In genomic region chr7:26197153-26198115, GRCh38 we compare ENCODE assay signal across 8 cellular contexts. TPM values are rescaled to one million over a fixed set of nuclear protein-coding genes. Genes with fewer than 3 reads are reported as not detected.
DNase-seq lines count a peak whose midpoint lies in the region; ATAC-seq and TF ChIP-seq lines count a peak whose summit lies in the region.

No MANE protein-coding gene starts in this region.

- peaks cover 51% of the 10 kb centered on the region for H3K4me1 Mint-ChIP-seq in activated naive CD4-positive, alpha-beta T cell treated with anti-CD3 and anti-CD28 coated beads, Interleukin-2, amount 10 ng/mL, durations not matched to agents 7 days and 5 days
- peaks cover 73 to 74% of the 10 kb centered on the region in 2 donors for H3K4me1 Mint-ChIP-seq in immature natural killer cell

- no peak for TF ChIP-seq EP300 in tibial nerve (IDR thresholded peaks at IDR 0.05)

- no peaks in the 10 kb centered on the region for H3K27me3 ChIP-seq in tibial nerve

- no peak for ATAC-seq in GM19328 (IDR thresholded peaks at IDR 0.05; ENCODE audit: unreplicated experiment)
- ATAC-seq in HG03045 (IDR thresholded peaks at IDR 0.05; ENCODE audit: unreplicated experiment) = no peak

- DNase-seq in activated naive CD4-positive, alpha-beta T cell treated with anti-CD3 and anti-CD28 coated beads, Interleukin-2, amount 10 ng/mL, durations not matched to agents 7 days and 5 days = no peak
- no peak for DNase-seq in activated naive CD4-positive, alpha-beta T cell (lab: John Stamatoyannopoulos, UW)
- peak in 2 of 3 donors; percentile 25 to 28 for DNase-seq in immature natural killer cell
- DNase-seq in tibial nerve (ENCODE audit: low spot score in 2 of 2) = no peak
- no peak for DNase-seq in DMS 273 (lab: John Stamatoyannopoulos, UW; ENCODE audit: unreplicated experiment)

- H3K27ac Mint-ChIP-seq in activated naive CD4-positive, alpha-beta T cell treated with anti-CD3 and anti-CD28 coated beads, Interleukin-2, amount 10 ng/mL, durations not matched to agents 7 days and 5 days = peak overlapping the region; percentile 100
- H3K27ac Mint-ChIP-seq in immature natural killer cell = peak overlapping the region; percentile 96 to 100 (median 100)

- no peaks in the 10 kb centered on the region for H3K9me3 Mint-ChIP-seq in activated naive CD4-positive, alpha-beta T cell treated with anti-CD3 and anti-CD28 coated beads, Interleukin-2, amount 10 ng/mL, durations not matched to agents 7 days and 5 days
- H3K9me3 Mint-ChIP-seq in immature natural killer cell = peaks cover 0 to 4% (median 0%) of the 10 kb centered on the region in 6 donors

- peak overlapping the region; percentile 99 for H3K4me3 Mint-ChIP-seq in activated naive CD4-positive, alpha-beta T cell treated with anti-CD3 and anti-CD28 coated beads, Interleukin-2, amount 10 ng/mL, durations not matched to agents 7 days and 5 days
- H3K4me3 Mint-ChIP-seq in immature natural killer cell = peak overlapping the region; percentile 98 to 100 (median 100)

- peaks cover 15% of the 10 kb centered on the region for H3K27me3 Mint-ChIP-seq in activated naive CD4-positive, alpha-beta T cell treated with anti-CD3 and anti-CD28 coated beads, Interleukin-2, amount 10 ng/mL, durations not matched to agents 7 days and 5 days
- H3K27me3 Mint-ChIP-seq in immature natural killer cell (ENCODE audit: low read depth in 3 of 3) = peaks cover 49 to 66% (median 66%) of the 10 kb centered on the region in 3 donors

- TF ChIP-seq CTCF in WI38 (IDR thresholded peaks at IDR 0.05; ENCODE audit: low read depth, low read length) (no peak), tibial nerve (IDR thresholded peaks at IDR 0.05) (no peak)

- CTCF ChIA-PET in activated naive CD4-positive, alpha-beta T cell treated with anti-CD3 and anti-CD28 coated beads, Interleukin-2, amount 10 ng/mL, durations not matched to agents 7 days and 5 days (lab: Charles Lee) = interaction anchor here (0.6 to 5.3 kb wide), 13 partner anchors 8 to 304 kb away, joined by 3 to 52 read pairs (median 5); partner anchors contain the start of genes NFE2L3 and SNX10

- peak overlapping the region; percentile 98 to 100 (median 100) for H3K27ac ChIP-seq in tibial nerve

- WGBS in tibial nerve, 2 donors = 5 to 7% methylated on average over 5 of the region's 5 CpGs

- no peaks in the 10 kb centered on the region for H3K9me3 ChIP-seq in tibial nerve

- H3K36me3 Mint-ChIP-seq in activated naive CD4-positive, alpha-beta T cell treated with anti-CD3 and anti-CD28 coated beads, Interleukin-2, amount 10 ng/mL, durations not matched to agents 7 days and 5 days = peaks cover 73% of the 10 kb centered on the region
- H3K36me3 Mint-ChIP-seq in immature natural killer cell = peaks cover 52 to 66% (median 60%) of the 10 kb centered on the region in 3 donors

- TF ChIP-seq POLR2A in tibial nerve (IDR thresholded peaks at IDR 0.05) = no peak

- H3K4me3 ChIP-seq in WI38 (ENCODE audit: low read depth, low read length) = peak overlapping the region; percentile 100
- H3K4me3 ChIP-seq in tibial nerve = peak overlapping the region; percentile 81 to 95 (median 94)

- peaks cover 0 to 54% (median 52%) of the 10 kb centered on the region in 4 donors for H3K4me1 ChIP-seq in tibial nerve

- peaks cover 0 to 49% (median 0%) of the 10 kb centered on the region in 3 donors for H3K36me3 ChIP-seq in tibial nerve

RNA-seq across cellular contexts. Expression of gene HNRNPA2B1, which starts 3.1 kb away (rescaled TPM):
- polyA plus RNA-seq in immature natural killer cell = 100 to 1,000 TPM; 442 to 823 (median 643) TPM
- 100 to 1,000 TPM; 184 to 306 (median 234) TPM for total RNA-seq in tibial nerve

RNA-seq across cellular contexts. Expression of gene CBX3, which starts 4.1 kb away (rescaled TPM):
- polyA plus RNA-seq in immature natural killer cell = 100 to 1,000 TPM in 2 of 3 donors, 10 to 100 TPM in 1; 86.1 to 121 (median 103) TPM
- total RNA-seq in tibial nerve = 100 to 1,000 TPM in 1 of 4 donors, 10 to 100 TPM in 3; 61.7 to 109 (median 77.7) TPM

RNA-seq across cellular contexts. Expression of gene NFE2L3, which starts 45.4 kb away (rescaled TPM):
- polyA plus RNA-seq in immature natural killer cell = 1 to 10 TPM; 3.5 to 5.5 (median 4.5) TPM
- total RNA-seq in tibial nerve = 1 to 10 TPM; 2.7 to 6.5 (median 5.1) TPM

Comparison
In these comparisons a context has a peak if more than half of its experiments do, and no peak if none do; other contexts are left out.
1. DNase-seq: peak in immature natural killer cell (2 of 3); none in activated naive CD4-positive, alpha-beta T cell treated with anti-CD3 and anti-CD28 coated beads, Interleukin-2, amount 10 ng/mL, durations not matched to agents 7 days and 5 days (single experiment), activated naive CD4-positive, alpha-beta T cell (0 of 4), tibial nerve (0 of 2) and DMS 273 (single experiment).